8 cellular contexts compared by ENCODE assay signal in genomic region chr1:76154213-76154956, GRCh38.
DNase-seq lines count a peak whose midpoint lies in the region; ATAC-seq and TF ChIP-seq lines count a peak whose summit lies in the region.

No MANE protein-coding gene starts in this region.

- 8 to 15% methylated on average over 10 to 17 of the region's 17 CpGs for WGBS in gastroesophageal sphincter (ENCODE audit: low coverage in 1 of 2), 2 donors

- DNase-seq in G401 (ENCODE audit: low spot score) (peak; percentile 79), H7 (peak; percentile 76), LNCaP clone FGC (ENCODE audit: low read depth) (peak; percentile 13), RWPE1 (ENCODE audit: low spot score) (peak; percentile 60), occipital lobe (lab: John Stamatoyannopoulos, UW) (peak; percentile 63), superior temporal gyrus (ENCODE audit: extremely low spot score) (peak; percentile 96)
- DNase-seq in activated gamma-delta T cell treated with anti-CD3 and anti-CD28 coated beads, Interleukin-2, amount 50 U/mL, for 16 hours (ENCODE audit: low read depth), result peak; percentile 61

- TF ChIP-seq POLR2A in gastroesophageal sphincter (IDR thresholded peaks at IDR 0.05), result no peak

- in situ Hi-C loops in G401 (cut with HindIII; ENCODE audit: low sequenced_read_pairs), result no loop called here

- H3K27me3 ChIP-seq in H7 (ENCODE audit: control insufficient read depth, insufficient read depth, low read length) (no peaks in the 10 kb centered on the region), gastroesophageal sphincter (no peaks in the 10 kb centered on the region)

- H3K9me3 ChIP-seq in gastroesophageal sphincter, result no peaks in the 10 kb centered on the region

- CTCF ChIA-PET in RWPE1 (lab: Yijun Ruan, JAX), result interaction anchor here (0.6 to 1.0 kb wide), 10 partner anchors 19 to 1525 kb away, joined by 3 to 6 read pairs (median 3); no protein-coding TSS in a partner anchor

- peaks cover 0 to 20% (median 0%) of the 10 kb centered on the region in 3 donors for H3K4me1 ChIP-seq in gastroesophageal sphincter

- H3K36me3 ChIP-seq in H7 (replicated peaks; ENCODE audit: control insufficient read depth, insufficient read depth, low read length) (no peaks in the 10 kb centered on the region), gastroesophageal sphincter (no peaks in the 10 kb centered on the region)

- POLR2A ChIA-PET in RWPE1 (lab: Yijun Ruan, JAX; ENCODE audit: low non-redundant PET), result no interaction called here

- H3K27ac ChIP-seq in RWPE1 (no peak overlapping the region), gastroesophageal sphincter (peak overlapping the region in 2 of 4 donors; percentile 12 to 58)

- no peak overlapping the region for H3K4me3 ChIP-seq in H7 (ENCODE audit: insufficient read depth, low read depth, low read length)
- peak overlapping the region; percentile 31 for H3K4me3 ChIP-seq in LNCaP clone FGC (ENCODE audit: low read depth, low read length)
- peak overlapping the region; percentile 15 to 30 for H3K4me3 ChIP-seq in gastroesophageal sphincter

- TF ChIP-seq EP300 in gastroesophageal sphincter (IDR thresholded peaks at IDR 0.05), result no peak

- TF ChIP-seq CTCF in LNCaP clone FGC (IDR thresholded peaks at IDR 0.05; ENCODE audit: control insufficient read depth, extremely low read depth, insufficient read depth) (peak; percentile 97), RWPE1 (conservative IDR thresholded peaks at IDR 0.05; ENCODE audit: low read depth) (peak; percentile 87), gastroesophageal sphincter (IDR thresholded peaks at IDR 0.05) (peak; percentile 84 to 96 (median 89))

- peak; percentile 81 for ATAC-seq in gastroesophageal sphincter

Comparison
In these comparisons a context has a peak if more than half of its experiments do, and no peak if none do; other contexts are left out.
1. DNase-seq: peak in every context shown above with its lines; median percentile 96 in superior temporal gyrus; 79 in G401; 76 in H7; 63 in occipital lobe; 61 in activated gamma-delta T cell treated with anti-CD3 and anti-CD28 coated beads, Interleukin-2, amount 50 U/mL, for 16 hours; 60 in RWPE1; 13 in LNCaP clone FGC.